13 cellular contexts compared by ENCODE assay signal in the genomic region with DNA sequence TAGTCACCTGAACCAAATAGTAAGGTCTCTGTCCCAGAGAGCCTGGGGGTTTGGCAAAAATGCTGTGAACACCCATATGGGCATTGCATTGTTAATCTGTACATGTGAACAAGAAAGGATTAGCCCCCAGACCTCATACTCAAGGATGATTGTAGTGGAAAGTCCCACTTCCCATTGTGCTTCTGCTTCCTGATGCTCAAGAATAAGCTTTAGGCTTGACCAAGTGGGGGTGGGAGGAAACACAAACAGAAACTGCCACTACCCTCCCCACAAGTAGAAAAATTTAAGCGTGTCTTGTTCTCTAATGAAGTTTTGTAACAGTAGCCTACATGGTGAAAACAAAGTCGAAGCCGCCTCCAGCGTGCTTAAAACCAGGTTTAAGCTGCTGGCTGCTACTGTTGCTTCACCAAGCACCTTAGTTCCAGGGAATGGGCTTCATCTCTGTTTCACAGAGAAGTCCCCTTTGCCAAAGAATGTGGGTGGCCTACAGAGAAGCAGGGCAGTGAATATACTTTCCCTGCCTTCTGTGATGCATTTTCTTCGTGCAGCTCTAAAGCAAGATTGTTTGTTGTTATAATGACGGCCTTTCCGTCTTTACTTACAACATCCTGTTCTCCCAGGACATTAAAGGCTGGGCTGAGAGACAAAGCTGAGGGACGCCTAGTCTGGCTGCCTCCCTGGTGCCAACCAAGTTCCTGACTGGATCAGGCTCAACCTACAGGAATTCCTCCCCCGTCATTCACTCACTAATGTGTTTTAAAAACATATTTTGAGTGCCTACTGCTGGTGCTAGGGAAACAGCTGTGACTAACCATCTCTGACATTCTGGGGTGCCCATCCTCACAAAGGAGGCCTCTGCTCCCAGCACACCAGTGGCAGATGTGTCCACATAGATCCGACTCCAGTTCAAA. TPM values are rescaled to one million over a fixed set of nuclear protein-coding genes. Genes with fewer than 3 reads are reported as not detected.
DNase-seq lines count a peak whose midpoint lies in the region; TF ChIP-seq lines count a peak whose summit lies in the region.
"Had no signal": no experiment of that assay in that cellular context is flagged by ENCODE, and none has a peak within 500 bp of the region (broad histone marks: within the 10 kb centered on the region; RNA-seq: fewer than 3 reads in every experiment).

No MANE protein-coding gene starts in this region.

- H3K27me3 ChIP-seq in SJSA1 (replicated peaks) (no peaks in the 10 kb centered on the region), spleen (replicated peaks in 1 of 7) (peaks cover 0 to 17% (median 0%) of the 10 kb centered on the region in 7 donors)
- H3K27me3 ChIP-seq: transverse colon had no signal

- TF ChIP-seq CTCF in fibroblast of mammary gland (conservative IDR thresholded peaks at IDR 0.05; ENCODE audit: control insufficient read depth, insufficient read depth, low read depth, low read length), result no peak
- TF ChIP-seq CTCF in spleen (IDR thresholded peaks at IDR 0.05 in 8 of 11, conservative IDR thresholded peaks at IDR 0.05 in 3 of 11), result no peak

- 68 to 76% (median 71%) methylated on average over 10 of the region's 10 CpGs for WGBS in spleen, 5 donors

- H3K4me1 ChIP-seq in SJSA1 (replicated peaks), result peaks cover 59% of the 10 kb centered on the region
- H3K4me1 ChIP-seq in spleen, result no peaks in the 10 kb centered on the region
- H3K4me1 ChIP-seq: transverse colon had no signal

- no peak for TF ChIP-seq POLR2A in spleen (IDR thresholded peaks at IDR 0.05)

- H3K4me3 ChIP-seq in SJSA1 (no peak overlapping the region), fibroblast of mammary gland (ENCODE audit: control insufficient read depth, low read depth, low read length) (no peak overlapping the region), spleen (no peak overlapping the region)
- H3K4me3 ChIP-seq: transverse colon had no signal

- peak overlapping the region; percentile 94 for H3K27ac ChIP-seq in SJSA1
- no peak overlapping the region for H3K27ac ChIP-seq in spleen
- H3K27ac ChIP-seq: transverse colon had no signal

- H3K36me3 ChIP-seq in SJSA1 (no peaks in the 10 kb centered on the region), spleen (no peaks in the 10 kb centered on the region)
- H3K36me3 ChIP-seq: transverse colon had no signal

- peak; percentile 39 for DNase-seq in GM04503 (ENCODE audit: low read depth)
- peak; percentile 96 to 97 for DNase-seq in SJSA1 (ENCODE audit: low read depth in 1 of 2, low spot score in 2 of 2)
- DNase-seq in fibroblast of mammary gland (ENCODE audit: low read depth), result peak; percentile 11
- peak; percentile 15 for DNase-seq in occipital lobe (lab: John Stamatoyannopoulos, UW)
- no peak for DNase-seq in activated naive CD4-positive, alpha-beta T cell treated with Interleukin-2 at 50 U/mL for 16 hours
- no peak for DNase-seq in spleen
- no peak for DNase-seq in stimulated activated CD4-positive, alpha-beta T cell treated with anti-CD3 and anti-CD28 coated beads, Interleukin-4, amount 100 ng/mL, for 24 hours
- no peak for DNase-seq in stimulated activated CD4-positive, alpha-beta T cell treated with anti-CD3 and anti-CD28 coated beads, Interleukin-4, amount 100 ng/mL, for 4 hours
- DNase-seq: effector memory CD4-positive, alpha-beta T cell; NCI-H524 treated with DMSO at 0.1 percent for 48 hours; T-helper 2 cell; transverse colon had no signal

- H3K9me3 ChIP-seq in SJSA1 (replicated peaks) (no peaks in the 10 kb centered on the region), spleen (no peaks in the 10 kb centered on the region)
- H3K9me3 ChIP-seq: transverse colon had no signal

- intact Hi-C loops in spleen (cut with DNase I; ENCODE audit: low total_unique reads), result no loop called here

RNA-seq across cellular contexts. Expression of a gene that starts 32.1 kb away (rescaled TPM):
- 32.3 and 45.0 TPM in 2 replicates for total RNA-seq in SJSA1 (2014; rRNA removed; shearing (Covaris generic))
- total RNA-seq in occipital lobe, result 102 TPM
- 10 to 100 TPM; 38.9 to 61.4 (median 54.3) TPM for total RNA-seq in spleen
- polyA plus RNA-seq in spleen, result 1 to 10 TPM; 5.3 to 8.1 (median 5.6) TPM

RNA-seq across cellular contexts. Expression of a gene that starts 51.5 kb away (rescaled TPM):
- not detected in 2 replicates for total RNA-seq in SJSA1 (2014; rRNA removed; shearing (Covaris generic))
- 0.47 TPM for total RNA-seq in occipital lobe
- not detected for total RNA-seq in spleen
- not detected for polyA plus RNA-seq in spleen
- total RNA-seq: HT-29 had no signal

RNA-seq across cellular contexts. Expression of a gene that starts 55.0 kb away (rescaled TPM):
- total RNA-seq in SJSA1 (2014; rRNA removed; shearing (Covaris generic)), result not detected in 2 replicates
- total RNA-seq in occipital lobe (not detected), spleen (not detected)
- not detected for polyA plus RNA-seq in spleen
- total RNA-seq: HT-29, transverse colon had no signal

Comparison
In these comparisons a context has a peak if more than half of its experiments do, and no peak if none do; other contexts are left out.
1. DNase-seq: peak in GM04503 (single experiment), SJSA1 (2 of 2), fibroblast of mammary gland (single experiment) and occipital lobe (single experiment); none in activated naive CD4-positive, alpha-beta T cell treated with Interleukin-2 at 50 U/mL for 16 hours (single experiment), spleen (single experiment), stimulated activated CD4-positive, alpha-beta T cell treated with anti-CD3 and anti-CD28 coated beads, Interleukin-4, amount 100 ng/mL, for 24 hours (single experiment) and stimulated activated CD4-positive, alpha-beta T cell treated with anti-CD3 and anti-CD28 coated beads, Interleukin-4, amount 100 ng/mL, for 4 hours (0 of 2).